ENCODE assay signal across 11 cellular contexts in genomic region chr15:73922186-73923151, GRCh38. TPM values are rescaled to one million over a fixed set of nuclear protein-coding genes. Genes with fewer than 3 reads are reported as not detected.
A peak's percentile ranks its signal among the peaks of the same experiment; 100 is the strongest.
DNase-seq lines count a peak whose midpoint lies in the region; ATAC-seq and TF ChIP-seq lines count a peak whose summit lies in the region.
"Had no signal": no experiment of that assay in that cellular context is flagged by ENCODE, and none has a peak within 500 bp of the region (broad histone marks: within the 10 kb centered on the region; RNA-seq: fewer than 3 reads in every experiment).

No MANE protein-coding gene starts in this region.

- H3K4me1 ChIP-seq in iPS-20b (ENCODE audit: insufficient read depth, low read length) (peaks cover 38% of the 10 kb centered on the region), upper lobe of left lung (peaks cover 37 to 50% (median 46%) of the 10 kb centered on the region in 4 donors)

- no peak overlapping the region for H3K4me3 Mint-ChIP-seq in activated naive CD8-positive, alpha-beta T cell treated with anti-CD3 and anti-CD28 coated beads, Interleukin-2, amount 10 ng/mL, durations not matched to agents 7 days and 5 days
- H3K4me3 Mint-ChIP-seq in activated naive CD8-positive, alpha-beta T cell treated with anti-CD3 and anti-CD28 coated beads for 36 hours: no peak overlapping the region
- H3K4me3 Mint-ChIP-seq: activated CD4-positive, alpha-beta T cell treated with anti-CD3 and anti-CD28 coated beads for 36 hours had no signal

- ATAC-seq in activated naive CD8-positive, alpha-beta T cell treated with anti-CD3 and anti-CD28 coated beads, Interleukin-2, amount 10 ng/mL, durations not matched to agents 7 days and 5 days (ENCODE audit: low read depth): no peak
- ATAC-seq in upper lobe of left lung (ENCODE audit: low FRiP score in 2 of 2): no peak
- ATAC-seq: activated CD4-positive, alpha-beta T cell treated with anti-CD3 and anti-CD28 coated beads for 36 hours had no signal

- peak overlapping the region; percentile 52; the same call in 1 of the 2 replicates for H3K4me3 ChIP-seq in iPS-20b (ENCODE audit: low read length)
- H3K4me3 ChIP-seq in upper lobe of left lung: peak overlapping the region in 1 of 4 donors; percentile 18

- peaks cover 10% of the 10 kb centered on the region; the same call in 1 of the 2 replicates for H3K9me3 ChIP-seq in iPS-20b (ENCODE audit: insufficient read depth, low read depth, low read length)
- H3K9me3 ChIP-seq in upper lobe of left lung: no peaks in the 10 kb centered on the region

- no peak for TF ChIP-seq EP300 in upper lobe of left lung (IDR thresholded peaks at IDR 0.05)

- H3K9me3 Mint-ChIP-seq in activated naive CD8-positive, alpha-beta T cell treated with anti-CD3 and anti-CD28 coated beads, Interleukin-2, amount 10 ng/mL, durations not matched to agents 7 days and 5 days: peaks cover 14% of the 10 kb centered on the region
- H3K9me3 Mint-ChIP-seq in activated naive CD8-positive, alpha-beta T cell treated with anti-CD3 and anti-CD28 coated beads for 36 hours: peaks cover 6% of the 10 kb centered on the region

- H3K27me3 ChIP-seq in iPS-20b (ENCODE audit: insufficient read depth, low read length) (peaks cover 20% of the 10 kb centered on the region; the same call in 1 of the 2 replicates), upper lobe of left lung (peaks cover 0 to 2% (median under 1%) of the 10 kb centered on the region in 4 donors)

- H3K27ac ChIP-seq in iPS-20b (ENCODE audit: low read length) (peak overlapping the region; percentile 66), upper lobe of left lung (peak overlapping the region in 3 of 4 donors; percentile 51 to 77 (median 65))

- peak overlapping the region; percentile 83 for H3K27ac Mint-ChIP-seq in activated naive CD8-positive, alpha-beta T cell treated with anti-CD3 and anti-CD28 coated beads, Interleukin-2, amount 10 ng/mL, durations not matched to agents 7 days and 5 days
- no peak overlapping the region for H3K27ac Mint-ChIP-seq in activated naive CD8-positive, alpha-beta T cell treated with anti-CD3 and anti-CD28 coated beads for 36 hours

- no peak for DNase-seq in activated naive CD8-positive, alpha-beta T cell treated with anti-CD3 and anti-CD28 coated beads, Interleukin-2, amount 10 ng/mL, durations not matched to agents 7 days and 5 days
- no peak for DNase-seq in activated naive CD8-positive, alpha-beta T cell treated with anti-CD3 and anti-CD28 coated beads for 36 hours
- DNase-seq in amniotic epithelial cell (ENCODE audit: low read depth) (peak; percentile 68), upper lobe of left lung (no peak), medulla oblongata (ENCODE audit: extremely low spot score) (no peak), superior temporal gyrus (ENCODE audit: extremely low spot score) (no peak), 8988T (no peak)
- DNase-seq: activated CD4-positive, alpha-beta T cell treated with anti-CD3 and anti-CD28 coated beads for 36 hours had no signal

- peak overlapping the region; percentile 51; the same call in 1 of the 2 replicates for H3K9ac ChIP-seq in iPS-20b (ENCODE audit: low read depth, low read length)

- POLR2A ChIA-PET in activated naive CD8-positive, alpha-beta T cell treated with anti-CD3 and anti-CD28 coated beads, Interleukin-2, amount 10 ng/mL, durations not matched to agents 7 days and 5 days (lab: Charles Lee): interaction anchor here (1.0 to 1.7 kb wide), 3 partner anchors 8 to 37 kb away, joined by 3 to 8 read pairs (median 4); no protein-coding TSS in a partner anchor

- 39 to 46% methylated on average over 10 to 18 of the region's 19 CpGs for WGBS in upper lobe of left lung, 2 donors

- H3K36me3 ChIP-seq in iPS-20b (ENCODE audit: insufficient read depth, low read depth, low read length): peaks cover 5% of the 10 kb centered on the region; the same call in 1 of the 2 replicates
- H3K36me3 ChIP-seq in upper lobe of left lung: no peaks in the 10 kb centered on the region

- no peaks in the 10 kb centered on the region for H3K27me3 Mint-ChIP-seq in activated naive CD8-positive, alpha-beta T cell treated with anti-CD3 and anti-CD28 coated beads, Interleukin-2, amount 10 ng/mL, durations not matched to agents 7 days and 5 days
- no peaks in the 10 kb centered on the region for H3K27me3 Mint-ChIP-seq in activated naive CD8-positive, alpha-beta T cell treated with anti-CD3 and anti-CD28 coated beads for 36 hours
- H3K27me3 Mint-ChIP-seq: activated CD4-positive, alpha-beta T cell treated with anti-CD3 and anti-CD28 coated beads for 36 hours had no signal

- TF ChIP-seq POLR2A in upper lobe of left lung (IDR thresholded peaks at IDR 0.05): no peak

- H3K4me1 Mint-ChIP-seq in activated naive CD8-positive, alpha-beta T cell treated with anti-CD3 and anti-CD28 coated beads, Interleukin-2, amount 10 ng/mL, durations not matched to agents 7 days and 5 days: peaks cover 50% of the 10 kb centered on the region
- peaks cover 34% of the 10 kb centered on the region for H3K4me1 Mint-ChIP-seq in activated naive CD8-positive, alpha-beta T cell treated with anti-CD3 and anti-CD28 coated beads for 36 hours

- no peak for TF ChIP-seq CTCF in upper lobe of left lung (IDR thresholded peaks at IDR 0.05)

- H3K36me3 Mint-ChIP-seq in activated naive CD8-positive, alpha-beta T cell treated with anti-CD3 and anti-CD28 coated beads, Interleukin-2, amount 10 ng/mL, durations not matched to agents 7 days and 5 days: peaks cover 36% of the 10 kb centered on the region
- H3K36me3 Mint-ChIP-seq in activated naive CD8-positive, alpha-beta T cell treated with anti-CD3 and anti-CD28 coated beads for 36 hours: peaks cover 20% of the 10 kb centered on the region

RNA-seq across cellular contexts. Expression of gene LOXL1, which starts 3.8 kb away (rescaled TPM):
- total RNA-seq in activated naive CD8-positive, alpha-beta T cell treated with anti-CD3 and anti-CD28 coated beads, Interleukin-2, amount 10 ng/mL, durations not matched to agents 7 days and 5 days: 10 to 100 TPM in 1 of 2 experiments, 1 to 10 TPM in 1; 8.8 to 10.5 TPM
- total RNA-seq in activated naive CD8-positive, alpha-beta T cell treated with anti-CD3 and anti-CD28 coated beads for 36 hours: 1 to 10 TPM; 2.1 to 2.4 TPM
- 10 to 100 TPM in 2 of 6 donors, 1 to 10 TPM in 4; 6.0 to 25.9 (median 8.0) TPM for total RNA-seq in upper lobe of left lung

RNA-seq across cellular contexts. Expression of gene TBC1D21, which starts 49.1 kb away (rescaled TPM):
- total RNA-seq in activated naive CD8-positive, alpha-beta T cell treated with anti-CD3 and anti-CD28 coated beads, Interleukin-2, amount 10 ng/mL, durations not matched to agents 7 days and 5 days: not detected
- total RNA-seq in activated naive CD8-positive, alpha-beta T cell treated with anti-CD3 and anti-CD28 coated beads for 36 hours: not detected
- not detected for total RNA-seq in upper lobe of left lung
- total RNA-seq: activated CD4-positive, alpha-beta T cell treated with anti-CD3 and anti-CD28 coated beads for 36 hours; kidney epithelial cell; urinary bladder had no signal
